13 cellular contexts compared by ENCODE assay signal in genomic region chr2:76080154-76080553, GRCh38.
"Had no signal": no experiment of that assay in that cellular context is flagged by ENCODE, and none has a peak within 500 bp of the region (broad histone marks: within the 10 kb centered on the region; RNA-seq: fewer than 3 reads in every experiment).

No MANE protein-coding gene starts in this region.

- H3K36me3 Mint-ChIP-seq: activated naive CD4-positive, alpha-beta T cell treated with anti-CD3 and anti-CD28 coated beads, Interleukin-2, amount 10 ng/mL, durations not matched to agents 7 days and 5 days; naive B cell; stimulated activated effector memory CD8-positive, alpha-beta T cell treated with anti-CD3 and anti-CD28 coated beads, Interleukin-12 subunit alpha, Interleukin-12 subunit beta, amount 100 ng/mL, for 72 hours had no signal

- H3K9me3 ChIP-seq: gastrocnemius medialis had no signal

- H3K4me1 Mint-ChIP-seq: activated naive CD4-positive, alpha-beta T cell treated with anti-CD3 and anti-CD28 coated beads, Interleukin-2, amount 10 ng/mL, durations not matched to agents 7 days and 5 days; naive B cell; stimulated activated effector memory CD8-positive, alpha-beta T cell treated with anti-CD3 and anti-CD28 coated beads, Interleukin-12 subunit alpha, Interleukin-12 subunit beta, amount 100 ng/mL, for 72 hours had no signal

- DNase-seq: activated naive CD4-positive, alpha-beta T cell treated with anti-CD3 and anti-CD28 coated beads, Interleukin-2, amount 10 ng/mL, durations not matched to agents 7 days and 5 days; caudate nucleus; effector CD8-positive, alpha-beta T cell; gastrocnemius medialis; naive B cell; T-helper 2 cell; trophoblast cell had no signal

- H3K27ac ChIP-seq: coronary artery, gastrocnemius medialis, skin epidermis had no signal

- H3K36me3 ChIP-seq: gastrocnemius medialis had no signal

- H3K27me3 Mint-ChIP-seq: activated naive CD4-positive, alpha-beta T cell treated with anti-CD3 and anti-CD28 coated beads, Interleukin-2, amount 10 ng/mL, durations not matched to agents 7 days and 5 days; naive B cell had no signal

- H3K4me1 ChIP-seq: gastrocnemius medialis had no signal

- ATAC-seq: activated CD4-positive, CD25-positive, alpha-beta regulatory T cell treated with anti-CD3 and anti-CD28 coated beads, Interleukin-2, amount 50 U/mL, for 24 hours; gastrocnemius medialis; stimulated activated effector memory CD8-positive, alpha-beta T cell treated with anti-CD3 and anti-CD28 coated beads, Interleukin-12 subunit alpha, Interleukin-12 subunit beta, amount 100 ng/mL, for 72 hours had no signal

- H3K27me3 ChIP-seq: gastrocnemius medialis had no signal

- H3K4me3 ChIP-seq: coronary artery, gastrocnemius medialis, lung, skin epidermis had no signal

- H3K4me3 Mint-ChIP-seq: activated naive CD4-positive, alpha-beta T cell treated with anti-CD3 and anti-CD28 coated beads, Interleukin-2, amount 10 ng/mL, durations not matched to agents 7 days and 5 days; naive B cell; stimulated activated effector memory CD8-positive, alpha-beta T cell treated with anti-CD3 and anti-CD28 coated beads, Interleukin-12 subunit alpha, Interleukin-12 subunit beta, amount 100 ng/mL, for 72 hours had no signal

- H3K27ac Mint-ChIP-seq: activated naive CD4-positive, alpha-beta T cell treated with anti-CD3 and anti-CD28 coated beads, Interleukin-2, amount 10 ng/mL, durations not matched to agents 7 days and 5 days; activated T-helper 2 cell treated with anti-CD3 and anti-CD28 coated beads, Interferon-gamma antibody, Interleukin-2, Interleukin-4, amounts not matched to agents 10 μg/mL and 5 μg/mL and 100 μg/mL, durations not matched to agents 14 hours and 24 hours and 36 hours; naive B cell; stimulated activated effector memory CD8-positive, alpha-beta T cell treated with anti-CD3 and anti-CD28 coated beads, Interleukin-12 subunit alpha, Interleukin-12 subunit beta, amount 100 ng/mL, for 72 hours had no signal
